ENCODE assay signal across 8 cellular contexts in the genomic region with DNA sequence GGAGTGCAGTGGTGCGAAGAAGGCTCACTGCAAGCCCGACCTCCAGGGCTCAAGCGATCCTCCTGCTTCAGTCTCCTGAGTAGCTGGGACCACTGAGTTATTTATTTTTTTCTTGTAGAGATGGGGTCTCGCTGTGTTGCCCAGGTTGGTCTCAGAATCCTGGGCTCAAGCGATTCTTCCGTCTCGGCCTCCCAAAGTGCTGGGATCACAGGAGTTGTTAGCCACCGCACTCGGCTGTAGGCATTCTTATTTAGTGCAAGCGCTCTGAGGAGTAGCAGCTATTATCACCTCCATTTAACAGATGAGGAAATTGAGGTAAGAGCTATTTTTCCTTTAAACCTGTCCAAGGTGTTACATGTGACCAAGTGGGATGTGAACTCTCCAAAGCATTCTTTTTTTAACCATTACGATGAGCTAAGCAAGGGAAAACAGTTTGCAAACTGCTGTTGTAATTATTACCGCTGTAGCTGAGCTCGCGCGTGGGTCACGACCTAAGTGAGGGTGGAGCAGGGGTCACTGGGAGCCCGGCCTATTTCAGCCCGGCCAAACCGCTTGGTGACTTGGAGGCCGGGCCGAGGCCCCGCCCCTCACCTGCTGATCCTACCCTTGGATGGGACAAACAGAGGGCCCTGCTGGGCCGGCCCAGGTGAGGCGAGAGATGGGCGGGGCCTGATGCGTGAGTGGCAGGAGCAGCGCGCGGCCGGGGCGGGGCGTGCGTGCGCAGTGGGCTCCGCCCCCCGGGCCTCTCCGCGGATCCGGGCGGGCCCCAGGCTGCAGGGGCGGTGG. TPM values are rescaled to one million over a fixed set of nuclear protein-coding genes. Genes with fewer than 3 reads are reported as not detected.
DNase-seq lines count a peak whose midpoint lies in the region; ATAC-seq and TF ChIP-seq lines count a peak whose summit lies in the region.

No MANE protein-coding gene starts in this region.

- H3K9me3 Mint-ChIP-seq in activated CD4-positive, alpha-beta T cell treated with anti-CD3 and anti-CD28 coated beads, Interleukin-2, amount 10 ng/mL, durations not matched to agents 7 days and 5 days: no peaks in the 10 kb centered on the region

- H3K36me3 Mint-ChIP-seq in activated CD4-positive, alpha-beta T cell treated with anti-CD3 and anti-CD28 coated beads, Interleukin-2, amount 10 ng/mL, durations not matched to agents 7 days and 5 days (ENCODE audit: low read depth): no peaks in the 10 kb centered on the region

- CTCF ChIA-PET in activated CD4-positive, alpha-beta T cell treated with anti-CD3 and anti-CD28 coated beads, Interleukin-2, amount 10 ng/mL, durations not matched to agents 7 days and 5 days (lab: Charles Lee): interaction anchor here (0.6 to 1.4 kb wide), 3 partner anchors 11 to 280 kb away, joined by 4 to 5 read pairs (median 5); a partner anchor contains a TSS

- peak overlapping the region in 1 of 2 donors; percentile 68 for H3K27ac ChIP-seq in coronary artery

- no peak overlapping the region for H3K27ac Mint-ChIP-seq in activated CD4-positive, alpha-beta T cell treated with anti-CD3 and anti-CD28 coated beads, Interleukin-2, amount 10 ng/mL, durations not matched to agents 7 days and 5 days

- DNase-seq in NCI-H524 (lab: John Stamatoyannopoulos, UW): peak; percentile 31 to 74
- no peak for DNase-seq in NCI-H524 treated with DMSO at 0.1 percent for 48 hours (lab: John Stamatoyannopoulos, UW)
- peak; percentile 29 to 85 for DNase-seq in NCI-H446 (lab: John Stamatoyannopoulos, UW)
- DNase-seq in activated CD4-positive, alpha-beta T cell treated with anti-CD3 and anti-CD28 coated beads, Interleukin-2, amount 10 ng/mL, durations not matched to agents 7 days and 5 days: peak; percentile 81
- DNase-seq in coronary artery (ENCODE audit: low spot score): peak; percentile 83
- peak; percentile 99 for DNase-seq in left lobe of liver (ENCODE audit: low spot score)
- DNase-seq in stimulated activated CD4-positive, alpha-beta T cell treated with anti-CD3 and anti-CD28 coated beads, Interleukin-1b, Interleukin-23, amount 100 ng/mL, for 4 hours (ENCODE audit: low read depth in 2 of 2): peak; percentile 77 to 85

- POLR2A ChIA-PET in activated CD4-positive, alpha-beta T cell treated with anti-CD3 and anti-CD28 coated beads, Interleukin-2, amount 10 ng/mL, durations not matched to agents 7 days and 5 days (lab: Charles Lee): no interaction called here

- peak overlapping the region; percentile 56 for H3K4me3 Mint-ChIP-seq in activated CD4-positive, alpha-beta T cell treated with anti-CD3 and anti-CD28 coated beads, Interleukin-2, amount 10 ng/mL, durations not matched to agents 7 days and 5 days

- ATAC-seq in HG03103 (IDR thresholded peaks at IDR 0.05; ENCODE audit: low read depth, unreplicated experiment) (peak; percentile 59), left lobe of liver (peak; percentile 92)

- no peak for TF ChIP-seq CTCF in coronary artery (IDR thresholded peaks at IDR 0.05)

- peaks cover 14% of the 10 kb centered on the region for H3K4me1 Mint-ChIP-seq in activated CD4-positive, alpha-beta T cell treated with anti-CD3 and anti-CD28 coated beads, Interleukin-2, amount 10 ng/mL, durations not matched to agents 7 days and 5 days

- peaks cover 68% of the 10 kb centered on the region for H3K27me3 Mint-ChIP-seq in activated CD4-positive, alpha-beta T cell treated with anti-CD3 and anti-CD28 coated beads, Interleukin-2, amount 10 ng/mL, durations not matched to agents 7 days and 5 days

- H3K4me3 ChIP-seq in coronary artery: peak overlapping the region; percentile 95

RNA-seq across cellular contexts. Expression of a gene that starts 0.4 kb away (rescaled TPM):
- total RNA-seq in activated CD4-positive, alpha-beta T cell treated with anti-CD3 and anti-CD28 coated beads, Interleukin-2, amount 10 ng/mL, durations not matched to agents 7 days and 5 days: under 1 TPM in 1 of 2 experiments, not detected in 1; 0.15 TPM
- total RNA-seq in left lobe of liver: 4.9 TPM

RNA-seq across cellular contexts. Expression of a gene that starts 10.8 kb away (rescaled TPM):
- not detected for total RNA-seq in activated CD4-positive, alpha-beta T cell treated with anti-CD3 and anti-CD28 coated beads, Interleukin-2, amount 10 ng/mL, durations not matched to agents 7 days and 5 days
- not detected for total RNA-seq in left lobe of liver
